1 cellular context compared by ENCODE assay signal in genomic region chr20:36384022-36384619, GRCh38.
TF ChIP-seq lines count a peak whose summit lies in the region.

No MANE protein-coding gene starts in this region.

TF ChIP-seq in HepG2, 621 proteins besides CTCF, POLR2A, EP300 and RAD21 (continued from another document and continues in another):
- TF ChIP-seq SNAPC4 (CRISPR knock-in tag; IDR thresholded peaks at IDR 0.05) (peak; percentile 99), RFX3 (CRISPR knock-in tag; IDR thresholded peaks at IDR 0.05) (peak; percentile 82), GATAD1 (CRISPR knock-in tag; IDR thresholded peaks at IDR 0.05) (peak; percentile 90), ZNF709 (CRISPR knock-in tag; IDR thresholded peaks at IDR 0.05) (peak; percentile 100), TIGD3 (CRISPR knock-in tag; IDR thresholded peaks at IDR 0.05; ENCODE audit: borderline replicate concordance) (peak; percentile 100), ZFY (CRISPR knock-in tag; IDR thresholded peaks at IDR 0.05) (peak; percentile 91), CEBPB (IDR thresholded peaks at IDR 0.05; ENCODE audit: borderline replicate concordance, low read depth, low read length) (no peak), ZNF724P (CRISPR knock-in tag; IDR thresholded peaks at IDR 0.05; ENCODE audit: borderline replicate concordance) (peak; percentile 100), THYN1 (CRISPR knock-in tag; IDR thresholded peaks at IDR 0.05; ENCODE audit: borderline replicate concordance, low read depth) (peak; percentile 99; the same call in 1 of the 2 replicates), ZC3H13 (CRISPR knock-in tag; IDR thresholded peaks at IDR 0.05) (peak; percentile 100), ZNF607 (CRISPR knock-in tag; IDR thresholded peaks at IDR 0.05; ENCODE audit: borderline replicate concordance) (peak; percentile 100), ZNF746 (CRISPR knock-in tag; IDR thresholded peaks at IDR 0.05) (peak; percentile 98), ZNF567 (CRISPR knock-in tag; IDR thresholded peaks at IDR 0.05; ENCODE audit: borderline replicate concordance) (peak; percentile 100), ZBTB46 (CRISPR knock-in tag; IDR thresholded peaks at IDR 0.05; ENCODE audit: borderline replicate concordance) (peak; percentile 73; the same call in 1 of the 2 replicates), POLR2AphosphoS5 (IDR thresholded peaks at IDR 0.05; ENCODE audit: low read depth, low read length) (no peak), SOX13 (IDR thresholded peaks at IDR 0.05) (no peak), SOX13 (CRISPR knock-in tag; conservative IDR thresholded peaks at IDR 0.05 in 1 of 2, IDR thresholded peaks at IDR 0.05 in 1 of 2) (peak in 1 of 2 experiments; percentile 95; a peak in 2 of 4 replicates), ZBTB21 (CRISPR knock-in tag; IDR thresholded peaks at IDR 0.05) (peak; percentile 95), JUND (CRISPR knock-in tag; IDR thresholded peaks at IDR 0.05) (peak; percentile 97), ZMYM2 (CRISPR knock-in tag; IDR thresholded peaks at IDR 0.05) (peak; percentile 80), ZNF383 (CRISPR knock-in tag; IDR thresholded peaks at IDR 0.05; ENCODE audit: borderline replicate concordance) (no peak), MXD4 (CRISPR knock-in tag; IDR thresholded peaks at IDR 0.05) (peak; percentile 100), THAP8 (CRISPR knock-in tag; IDR thresholded peaks at IDR 0.05; ENCODE audit: borderline replicate concordance) (peak; percentile 99), ZNF263 (CRISPR knock-in tag; IDR thresholded peaks at IDR 0.05) (peak; percentile 96), LBX2 (CRISPR knock-in tag; IDR thresholded peaks at IDR 0.05; ENCODE audit: borderline replicate concordance) (peak; percentile 100), TFAP4 (IDR thresholded peaks at IDR 0.05; ENCODE audit: borderline replicate concordance, low read depth) (peak; percentile 28; the same call in 1 of the 2 replicates), NKX3-1 (CRISPR knock-in tag; IDR thresholded peaks at IDR 0.05) (peak; percentile 100), ZFP82 (CRISPR knock-in tag; IDR thresholded peaks at IDR 0.05; ENCODE audit: borderline replicate concordance) (peak; percentile 100), RNF2 (conservative IDR thresholded peaks at IDR 0.05; ENCODE audit: low read depth) (no peak)
- TF ChIP-seq, protein P1, sequence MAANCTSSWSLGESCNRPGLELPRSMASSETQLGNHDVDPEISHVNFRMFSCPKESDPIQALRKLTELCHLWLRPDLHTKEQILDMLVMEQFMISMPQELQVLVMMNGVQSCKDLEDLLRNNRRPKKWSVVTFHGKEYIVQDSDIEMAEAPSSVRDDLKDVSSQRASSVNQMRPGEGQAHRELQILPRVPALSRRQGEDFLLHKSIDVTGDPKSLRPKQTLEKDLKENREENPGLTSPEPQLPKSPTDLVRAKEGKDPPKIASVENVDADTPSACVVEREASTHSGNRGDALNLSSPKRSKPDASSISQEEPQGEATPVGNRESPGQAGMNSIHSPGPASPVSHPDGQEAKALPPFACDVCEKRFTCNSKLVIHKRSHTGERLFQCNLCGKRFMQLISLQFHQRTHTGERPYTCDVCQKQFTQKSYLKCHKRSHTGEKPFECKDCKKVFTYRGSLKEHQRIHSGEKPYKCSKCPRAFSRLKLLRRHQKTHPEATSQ (CRISPR knock-in tag; IDR thresholded peaks at IDR 0.05; ENCODE audit: borderline replicate concordance), result peak; percentile 100
- TF ChIP-seq, protein P2, sequence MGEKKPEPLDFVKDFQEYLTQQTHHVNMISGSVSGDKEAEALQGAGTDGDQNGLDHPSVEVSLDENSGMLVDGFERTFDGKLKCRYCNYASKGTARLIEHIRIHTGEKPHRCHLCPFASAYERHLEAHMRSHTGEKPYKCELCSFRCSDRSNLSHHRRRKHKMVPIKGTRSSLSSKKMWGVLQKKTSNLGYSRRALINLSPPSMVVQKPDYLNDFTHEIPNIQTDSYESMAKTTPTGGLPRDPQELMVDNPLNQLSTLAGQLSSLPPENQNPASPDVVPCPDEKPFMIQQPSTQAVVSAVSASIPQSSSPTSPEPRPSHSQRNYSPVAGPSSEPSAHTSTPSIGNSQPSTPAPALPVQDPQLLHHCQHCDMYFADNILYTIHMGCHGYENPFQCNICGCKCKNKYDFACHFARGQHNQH (CRISPR knock-in tag; IDR thresholded peaks at IDR 0.05), result peak; percentile 100
- TF ChIP-seq, protein P3, sequence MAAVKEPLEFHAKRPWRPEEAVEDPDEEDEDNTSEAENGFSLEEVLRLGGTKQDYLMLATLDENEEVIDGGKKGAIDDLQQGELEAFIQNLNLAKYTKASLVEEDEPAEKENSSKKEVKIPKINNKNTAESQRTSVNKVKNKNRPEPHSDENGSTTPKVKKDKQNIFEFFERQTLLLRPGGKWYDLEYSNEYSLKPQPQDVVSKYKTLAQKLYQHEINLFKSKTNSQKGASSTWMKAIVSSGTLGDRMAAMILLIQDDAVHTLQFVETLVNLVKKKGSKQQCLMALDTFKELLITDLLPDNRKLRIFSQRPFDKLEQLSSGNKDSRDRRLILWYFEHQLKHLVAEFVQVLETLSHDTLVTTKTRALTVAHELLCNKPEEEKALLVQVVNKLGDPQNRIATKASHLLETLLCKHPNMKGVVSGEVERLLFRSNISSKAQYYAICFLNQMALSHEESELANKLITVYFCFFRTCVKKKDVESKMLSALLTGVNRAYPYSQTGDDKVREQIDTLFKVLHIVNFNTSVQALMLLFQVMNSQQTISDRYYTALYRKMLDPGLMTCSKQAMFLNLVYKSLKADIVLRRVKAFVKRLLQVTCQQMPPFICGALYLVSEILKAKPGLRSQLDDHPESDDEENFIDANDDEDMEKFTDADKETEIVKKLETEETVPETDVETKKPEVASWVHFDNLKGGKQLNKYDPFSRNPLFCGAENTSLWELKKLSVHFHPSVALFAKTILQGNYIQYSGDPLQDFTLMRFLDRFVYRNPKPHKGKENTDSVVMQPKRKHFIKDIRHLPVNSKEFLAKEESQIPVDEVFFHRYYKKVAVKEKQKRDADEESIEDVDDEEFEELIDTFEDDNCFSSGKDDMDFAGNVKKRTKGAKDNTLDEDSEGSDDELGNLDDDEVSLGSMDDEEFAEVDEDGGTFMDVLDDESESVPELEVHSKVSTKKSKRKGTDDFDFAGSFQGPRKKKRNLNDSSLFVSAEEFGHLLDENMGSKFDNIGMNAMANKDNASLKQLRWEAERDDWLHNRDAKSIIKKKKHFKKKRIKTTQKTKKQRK (IDR thresholded peaks at IDR 0.05; ENCODE audit: low read length), result no peak
- TF ChIP-seq, protein P4, sequence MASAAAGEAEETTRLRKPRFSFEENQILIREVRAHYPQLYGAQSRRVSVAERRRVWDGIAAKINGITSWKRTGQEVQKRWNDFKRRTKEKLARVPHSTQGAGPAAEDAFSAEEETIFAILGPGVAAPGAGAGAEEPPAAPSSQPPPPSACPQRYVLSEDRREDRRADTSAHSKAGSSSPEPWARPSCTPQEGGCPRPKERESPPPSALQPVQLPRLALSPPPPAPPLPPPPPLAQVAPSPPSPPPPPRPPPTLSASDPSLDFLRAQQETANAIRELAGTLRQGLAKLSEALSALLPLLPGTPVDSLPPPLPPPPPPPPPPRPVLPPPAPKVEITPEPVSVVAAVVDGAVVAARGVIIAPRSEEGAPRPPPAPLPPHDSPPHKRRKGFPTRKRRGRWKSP (CRISPR knock-in tag; IDR thresholded peaks at IDR 0.05), result peak; percentile 99
- TF ChIP-seq, protein P5, sequence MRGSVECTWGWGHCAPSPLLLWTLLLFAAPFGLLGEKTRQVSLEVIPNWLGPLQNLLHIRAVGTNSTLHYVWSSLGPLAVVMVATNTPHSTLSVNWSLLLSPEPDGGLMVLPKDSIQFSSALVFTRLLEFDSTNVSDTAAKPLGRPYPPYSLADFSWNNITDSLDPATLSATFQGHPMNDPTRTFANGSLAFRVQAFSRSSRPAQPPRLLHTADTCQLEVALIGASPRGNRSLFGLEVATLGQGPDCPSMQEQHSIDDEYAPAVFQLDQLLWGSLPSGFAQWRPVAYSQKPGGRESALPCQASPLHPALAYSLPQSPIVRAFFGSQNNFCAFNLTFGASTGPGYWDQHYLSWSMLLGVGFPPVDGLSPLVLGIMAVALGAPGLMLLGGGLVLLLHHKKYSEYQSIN (CRISPR knock-in tag; IDR thresholded peaks at IDR 0.05; ENCODE audit: borderline replicate concordance), result peak; percentile 99
- TF ChIP-seq, protein P6, sequence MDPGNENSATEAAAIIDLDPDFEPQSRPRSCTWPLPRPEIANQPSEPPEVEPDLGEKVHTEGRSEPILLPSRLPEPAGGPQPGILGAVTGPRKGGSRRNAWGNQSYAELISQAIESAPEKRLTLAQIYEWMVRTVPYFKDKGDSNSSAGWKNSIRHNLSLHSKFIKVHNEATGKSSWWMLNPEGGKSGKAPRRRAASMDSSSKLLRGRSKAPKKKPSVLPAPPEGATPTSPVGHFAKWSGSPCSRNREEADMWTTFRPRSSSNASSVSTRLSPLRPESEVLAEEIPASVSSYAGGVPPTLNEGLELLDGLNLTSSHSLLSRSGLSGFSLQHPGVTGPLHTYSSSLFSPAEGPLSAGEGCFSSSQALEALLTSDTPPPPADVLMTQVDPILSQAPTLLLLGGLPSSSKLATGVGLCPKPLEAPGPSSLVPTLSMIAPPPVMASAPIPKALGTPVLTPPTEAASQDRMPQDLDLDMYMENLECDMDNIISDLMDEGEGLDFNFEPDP (CRISPR knock-in tag; conservative IDR thresholded peaks at IDR 0.05), result peak; percentile 100
- TF ChIP-seq, protein P7, sequence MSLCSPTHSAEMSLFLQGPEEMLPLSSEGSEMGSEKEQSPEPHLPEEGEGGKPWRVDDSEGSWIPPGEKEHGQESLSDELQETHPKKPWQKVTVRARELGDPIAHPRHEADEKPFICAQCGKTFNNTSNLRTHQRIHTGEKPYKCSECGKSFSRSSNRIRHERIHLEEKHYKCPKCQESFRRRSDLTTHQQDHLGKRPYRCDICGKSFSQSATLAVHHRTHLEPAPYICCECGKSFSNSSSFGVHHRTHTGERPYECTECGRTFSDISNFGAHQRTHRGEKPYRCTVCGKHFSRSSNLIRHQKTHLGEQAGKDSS (CRISPR knock-in tag; IDR thresholded peaks at IDR 0.05; ENCODE audit: borderline replicate concordance, low read depth), result peak; percentile 99
